Comparison of ENCODE assay signal across 20 cellular contexts in the genomic region with DNA sequence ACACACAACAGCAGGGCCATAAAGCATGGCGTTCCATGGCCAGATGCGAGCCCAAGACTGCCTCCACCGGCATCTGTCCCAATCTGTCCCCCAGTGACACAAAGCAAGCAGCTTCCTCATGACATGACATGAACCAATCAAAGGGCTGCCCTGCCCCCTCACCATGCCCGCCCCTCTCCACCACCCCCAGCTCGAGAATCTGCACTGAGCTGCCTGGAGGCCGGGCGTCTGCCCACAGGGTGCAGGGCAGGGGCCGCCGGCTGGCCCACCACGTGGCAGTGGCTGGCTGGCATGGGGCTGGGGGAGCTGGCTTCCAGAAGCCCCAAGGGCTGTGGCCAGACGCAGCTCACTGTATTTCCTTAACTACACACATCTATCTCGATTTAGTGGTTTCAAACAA. TPM values are rescaled to one million over a fixed set of nuclear protein-coding genes. Genes with fewer than 3 reads are reported as not detected.
A peak's percentile ranks its signal among the peaks of the same experiment; 100 is the strongest.
DNase-seq lines count a peak whose midpoint lies in the region; ATAC-seq and TF ChIP-seq lines count a peak whose summit lies in the region.
"Had no signal": no experiment of that assay in that cellular context is flagged by ENCODE, and none has a peak within 500 bp of the region (broad histone marks: within the 10 kb centered on the region; RNA-seq: fewer than 3 reads in every experiment).

No MANE protein-coding gene starts in this region.

- ATAC-seq in left cardiac atrium (no peak), GM18868 (IDR thresholded peaks at IDR 0.05; ENCODE audit: unreplicated experiment) (no peak)
- no peak for ATAC-seq in activated naive CD8-positive, alpha-beta T cell treated with anti-CD3 and anti-CD28 coated beads, Interleukin-2, amount 50 U/mL, for 24 hours
- ATAC-seq: GM12878; stimulated activated effector memory CD8-positive, alpha-beta T cell treated with anti-CD3 and anti-CD28 coated beads, Interleukin-12 subunit alpha, Interleukin-12 subunit beta, amount 100 ng/mL, for 72 hours; upper lobe of right lung had no signal

- H3K27me3 Mint-ChIP-seq in brain (peaks cover 5% of the 10 kb centered on the region), type B pancreatic cell (no peaks in the 10 kb centered on the region)
- H3K27me3 Mint-ChIP-seq in activated naive CD8-positive, alpha-beta T cell treated with anti-CD3 and anti-CD28 coated beads, Interleukin-2, amount 50 U/mL, for 24 hours = no peaks in the 10 kb centered on the region
- H3K27me3 Mint-ChIP-seq: activated naive CD4-positive, alpha-beta T cell treated with anti-CD3 and anti-CD28 coated beads, Interleukin-2, amount 50 U/mL, for 24 hours; CD4-positive, CD25-positive, alpha-beta regulatory T cell had no signal

- H3K4me3 ChIP-seq in right atrium auricular region = no peak overlapping the region
- H3K4me3 ChIP-seq: breast epithelium, GM12878, HAP-1, upper lobe of right lung had no signal

- H3K4me1 ChIP-seq in right atrium auricular region = no peaks in the 10 kb centered on the region
- H3K4me1 ChIP-seq: breast epithelium, HAP-1, upper lobe of right lung had no signal

- DNase-seq in left cardiac atrium (peak; percentile 4), right atrium auricular region (ENCODE audit: low spot score) (no peak), left kidney (ENCODE audit: low read depth, low spot score) (peak; percentile 64), type B pancreatic cell (ENCODE audit: extremely low spot score, unreplicated experiment) (no peak), erythroblast (lab: John Stamatoyannopoulos, UW) (no peak)
- DNase-seq in activated naive CD8-positive, alpha-beta T cell treated with anti-CD3 and anti-CD28 coated beads, Interleukin-2, amount 50 U/mL, for 24 hours = no peak
- DNase-seq: activated CD8-positive, alpha-beta memory T cell treated with anti-CD3 and anti-CD28 coated beads, Interleukin-2, amount 50 U/mL, for 4 hours; CD4-positive, CD25-positive, alpha-beta regulatory T cell; effector CD4-positive, alpha-beta T cell; NCI-H2029; upper lobe of right lung had no signal

- H3K27ac ChIP-seq in right atrium auricular region = no peak overlapping the region
- H3K27ac ChIP-seq: breast epithelium, neutrophil, upper lobe of right lung had no signal

- no peaks in the 10 kb centered on the region for H3K36me3 Mint-ChIP-seq in brain
- no peaks in the 10 kb centered on the region for H3K36me3 Mint-ChIP-seq in type B pancreatic cell
- H3K36me3 Mint-ChIP-seq in activated naive CD8-positive, alpha-beta T cell treated with anti-CD3 and anti-CD28 coated beads, Interleukin-2, amount 50 U/mL, for 24 hours (ENCODE audit: low read depth) = no peaks in the 10 kb centered on the region
- H3K36me3 Mint-ChIP-seq: activated naive CD4-positive, alpha-beta T cell treated with anti-CD3 and anti-CD28 coated beads, Interleukin-2, amount 50 U/mL, for 24 hours; CD4-positive, CD25-positive, alpha-beta regulatory T cell; stimulated activated effector memory CD8-positive, alpha-beta T cell treated with anti-CD3 and anti-CD28 coated beads, Interleukin-12 subunit alpha, Interleukin-12 subunit beta, amount 100 ng/mL, for 72 hours had no signal

- H3K36me3 ChIP-seq in right atrium auricular region = no peaks in the 10 kb centered on the region
- H3K36me3 ChIP-seq: breast epithelium, HAP-1, neutrophil, upper lobe of right lung had no signal

- intact Hi-C loops in left cardiac atrium (cut with DNase I) = no loop called here

- no peak for TF ChIP-seq CTCF in right atrium auricular region (IDR thresholded peaks at IDR 0.05)
- no peak for TF ChIP-seq CTCF in brain (conservative IDR thresholded peaks at IDR 0.05)
- TF ChIP-seq CTCF in type B pancreatic cell (conservative IDR thresholded peaks at IDR 0.05) = no peak

- H3K27me3 ChIP-seq in right atrium auricular region = no peaks in the 10 kb centered on the region
- H3K27me3 ChIP-seq: breast epithelium, neutrophil, upper lobe of right lung had no signal

- no peak for TF ChIP-seq POLR2A in erythroblast (IDR thresholded peaks at IDR 0.05; ENCODE audit: low read length)

- no peaks in the 10 kb centered on the region for H3K9me3 ChIP-seq in right atrium auricular region
- H3K9me3 ChIP-seq: breast epithelium, HAP-1, neutrophil, upper lobe of right lung had no signal

- peak overlapping the region in 2 of 5 experiments; percentile 2 to 43 for H3K4me3 Mint-ChIP-seq in brain
- H3K4me3 Mint-ChIP-seq in type B pancreatic cell = peak overlapping the region; percentile 8
- H3K4me3 Mint-ChIP-seq in activated naive CD8-positive, alpha-beta T cell treated with anti-CD3 and anti-CD28 coated beads, Interleukin-2, amount 50 U/mL, for 24 hours = no peak overlapping the region
- H3K4me3 Mint-ChIP-seq: activated naive CD4-positive, alpha-beta T cell treated with anti-CD3 and anti-CD28 coated beads, Interleukin-2, amount 50 U/mL, for 24 hours; CD4-positive, CD25-positive, alpha-beta regulatory T cell; stimulated activated effector memory CD8-positive, alpha-beta T cell treated with anti-CD3 and anti-CD28 coated beads, Interleukin-12 subunit alpha, Interleukin-12 subunit beta, amount 100 ng/mL, for 72 hours had no signal

- H3K27ac Mint-ChIP-seq in brain (peak overlapping the region in 3 of 5 experiments; percentile 77 to 96 (median 81)), type B pancreatic cell (no peak overlapping the region)
- no peak overlapping the region for H3K27ac Mint-ChIP-seq in activated naive CD8-positive, alpha-beta T cell treated with anti-CD3 and anti-CD28 coated beads, Interleukin-2, amount 50 U/mL, for 24 hours
- H3K27ac Mint-ChIP-seq: activated naive CD4-positive, alpha-beta T cell treated with anti-CD3 and anti-CD28 coated beads, Interleukin-2, amount 50 U/mL, for 24 hours; CD4-positive, CD25-positive, alpha-beta regulatory T cell; stimulated activated effector memory CD8-positive, alpha-beta T cell treated with anti-CD3 and anti-CD28 coated beads, Interleukin-12 subunit alpha, Interleukin-12 subunit beta, amount 100 ng/mL, for 72 hours had no signal

- no peaks in the 10 kb centered on the region for H3K9me3 Mint-ChIP-seq in brain
- H3K9me3 Mint-ChIP-seq in type B pancreatic cell = no peaks in the 10 kb centered on the region
- no peaks in the 10 kb centered on the region for H3K9me3 Mint-ChIP-seq in activated naive CD8-positive, alpha-beta T cell treated with anti-CD3 and anti-CD28 coated beads, Interleukin-2, amount 50 U/mL, for 24 hours
- H3K9me3 Mint-ChIP-seq: activated naive CD4-positive, alpha-beta T cell treated with anti-CD3 and anti-CD28 coated beads, Interleukin-2, amount 50 U/mL, for 24 hours; CD4-positive, CD25-positive, alpha-beta regulatory T cell; stimulated activated effector memory CD8-positive, alpha-beta T cell treated with anti-CD3 and anti-CD28 coated beads, Interleukin-12 subunit alpha, Interleukin-12 subunit beta, amount 100 ng/mL, for 72 hours had no signal

- H3K4me1 Mint-ChIP-seq in brain (peaks cover 55% of the 10 kb centered on the region), type B pancreatic cell (ENCODE audit: unreplicated experiment) (peaks cover 38% of the 10 kb centered on the region)
- no peaks in the 10 kb centered on the region for H3K4me1 Mint-ChIP-seq in activated naive CD8-positive, alpha-beta T cell treated with anti-CD3 and anti-CD28 coated beads, Interleukin-2, amount 50 U/mL, for 24 hours
- H3K4me1 Mint-ChIP-seq: activated naive CD4-positive, alpha-beta T cell treated with anti-CD3 and anti-CD28 coated beads, Interleukin-2, amount 50 U/mL, for 24 hours; stimulated activated effector memory CD8-positive, alpha-beta T cell treated with anti-CD3 and anti-CD28 coated beads, Interleukin-12 subunit alpha, Interleukin-12 subunit beta, amount 100 ng/mL, for 72 hours had no signal

RNA-seq across cellular contexts. Expression of a gene that starts 27.8 kb away (rescaled TPM):
- total RNA-seq in left cardiac atrium (1 to 10 TPM in 1 of 2 donors, under 1 TPM in 1; 0.80 to 1.1 TPM), right atrium auricular region (1 to 10 TPM in 1 of 2 donors, under 1 TPM in 1; 0.78 to 2.2 TPM), type B pancreatic cell (ENCODE audit: low replicate concordance) (3.0 and 4.3 TPM in 2 replicates)
- 3.4 TPM for polyA plus RNA-seq in brain (ENCODE audit: insufficient read depth, low read depth, low replicate concordance)
- total RNA-seq: A673, GM12878 had no signal
- polyA plus RNA-seq: CD4-positive, CD25-positive, alpha-beta regulatory T cell; GM12878 had no signal

Comparison
In these comparisons a context has a peak if more than half of its experiments do, and no peak if none do; other contexts are left out.
1. DNase-seq: peak in left cardiac atrium (single experiment) and left kidney (single experiment); none in right atrium auricular region (single experiment), type B pancreatic cell (single experiment), erythroblast (0 of 2) and activated naive CD8-positive, alpha-beta T cell treated with anti-CD3 and anti-CD28 coated beads, Interleukin-2, amount 50 U/mL, for 24 hours (single experiment).
2. H3K27ac Mint-ChIP-seq: peak in brain (3 of 5); none in type B pancreatic cell (single experiment) and activated naive CD8-positive, alpha-beta T cell treated with anti-CD3 and anti-CD28 coated beads, Interleukin-2, amount 50 U/mL, for 24 hours (single experiment).